Comparison of ENCODE assay signal across 1 cellular context in the genomic region with DNA sequence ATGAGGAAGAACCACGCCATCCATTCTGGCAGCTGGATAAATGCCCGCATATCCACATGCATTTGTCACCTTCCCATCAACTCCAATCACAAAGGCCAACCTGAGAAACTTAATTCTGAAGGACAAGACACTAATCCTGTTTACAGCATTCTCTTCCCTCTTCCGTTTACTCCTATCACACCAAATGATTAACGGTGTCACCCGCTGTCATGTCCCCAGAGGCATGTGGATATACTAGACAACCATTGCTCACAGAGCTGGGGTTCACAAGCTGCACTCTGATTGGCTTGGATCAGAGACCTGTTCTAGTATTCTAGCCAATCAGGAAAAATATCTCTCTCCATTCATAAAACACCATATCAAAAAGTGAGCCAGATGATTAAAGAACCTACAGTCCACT.
TF ChIP-seq lines count a peak whose summit lies in the region.

No MANE protein-coding gene starts in this region.

TF ChIP-seq in WTC11, 78 proteins besides CTCF, POLR2A, EP300 and RAD21:
- TF ChIP-seq ATF6 (CRISPR knock-in tag; IDR thresholded peaks at IDR 0.05) (no peak), STAT6 (CRISPR knock-in tag; conservative IDR thresholded peaks at IDR 0.05; ENCODE audit: low read depth) (no peak), RELA (CRISPR knock-in tag; IDR thresholded peaks at IDR 0.05; ENCODE audit: borderline replicate concordance) (no peak), JAZF1 (CRISPR knock-in tag; IDR thresholded peaks at IDR 0.05) (no peak), TEAD1 (CRISPR knock-in tag; IDR thresholded peaks at IDR 0.05) (no peak), USF2 (CRISPR knock-in tag; IDR thresholded peaks at IDR 0.05) (no peak), SP1 (CRISPR knock-in tag; conservative IDR thresholded peaks at IDR 0.05) (no peak), RORB (CRISPR knock-in tag; IDR thresholded peaks at IDR 0.05) (no peak), NFE2L1 (CRISPR knock-in tag; IDR thresholded peaks at IDR 0.05) (no peak)
- TF ChIP-seq, protein P1, sequence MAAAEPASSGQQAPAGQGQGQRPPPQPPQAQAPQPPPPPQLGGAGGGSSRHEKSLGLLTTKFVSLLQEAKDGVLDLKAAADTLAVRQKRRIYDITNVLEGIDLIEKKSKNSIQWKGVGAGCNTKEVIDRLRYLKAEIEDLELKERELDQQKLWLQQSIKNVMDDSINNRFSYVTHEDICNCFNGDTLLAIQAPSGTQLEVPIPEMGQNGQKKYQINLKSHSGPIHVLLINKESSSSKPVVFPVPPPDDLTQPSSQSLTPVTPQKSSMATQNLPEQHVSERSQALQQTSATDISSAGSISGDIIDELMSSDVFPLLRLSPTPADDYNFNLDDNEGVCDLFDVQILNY (CRISPR knock-in tag; IDR thresholded peaks at IDR 0.05) = no peak
- TF ChIP-seq, protein P2, sequence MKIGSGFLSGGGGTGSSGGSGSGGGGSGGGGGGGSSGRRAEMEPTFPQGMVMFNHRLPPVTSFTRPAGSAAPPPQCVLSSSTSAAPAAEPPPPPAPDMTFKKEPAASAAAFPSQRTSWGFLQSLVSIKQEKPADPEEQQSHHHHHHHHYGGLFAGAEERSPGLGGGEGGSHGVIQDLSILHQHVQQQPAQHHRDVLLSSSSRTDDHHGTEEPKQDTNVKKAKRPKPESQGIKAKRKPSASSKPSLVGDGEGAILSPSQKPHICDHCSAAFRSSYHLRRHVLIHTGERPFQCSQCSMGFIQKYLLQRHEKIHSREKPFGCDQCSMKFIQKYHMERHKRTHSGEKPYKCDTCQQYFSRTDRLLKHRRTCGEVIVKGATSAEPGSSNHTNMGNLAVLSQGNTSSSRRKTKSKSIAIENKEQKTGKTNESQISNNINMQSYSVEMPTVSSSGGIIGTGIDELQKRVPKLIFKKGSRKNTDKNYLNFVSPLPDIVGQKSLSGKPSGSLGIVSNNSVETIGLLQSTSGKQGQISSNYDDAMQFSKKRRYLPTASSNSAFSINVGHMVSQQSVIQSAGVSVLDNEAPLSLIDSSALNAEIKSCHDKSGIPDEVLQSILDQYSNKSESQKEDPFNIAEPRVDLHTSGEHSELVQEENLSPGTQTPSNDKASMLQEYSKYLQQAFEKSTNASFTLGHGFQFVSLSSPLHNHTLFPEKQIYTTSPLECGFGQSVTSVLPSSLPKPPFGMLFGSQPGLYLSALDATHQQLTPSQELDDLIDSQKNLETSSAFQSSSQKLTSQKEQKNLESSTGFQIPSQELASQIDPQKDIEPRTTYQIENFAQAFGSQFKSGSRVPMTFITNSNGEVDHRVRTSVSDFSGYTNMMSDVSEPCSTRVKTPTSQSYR (CRISPR knock-in tag; IDR thresholded peaks at IDR 0.05) = no peak
